3 cellular contexts compared by ENCODE assay signal in genomic region chr1:2685671-2686070, GRCh38. TPM values are rescaled to one million over a fixed set of nuclear protein-coding genes. Genes with fewer than 3 reads are reported as not detected.
"Had no signal": no experiment of that assay in that cellular context is flagged by ENCODE, and none has a peak within 500 bp of the region (broad histone marks: within the 10 kb centered on the region; RNA-seq: fewer than 3 reads in every experiment).

No MANE protein-coding gene starts in this region.

RNA-seq across cellular contexts. Expression of gene MMEL1, which starts 52.9 kb away (rescaled TPM):
- total RNA-seq: osteocyte, right atrium auricular region, smooth muscle cell had no signal
